ENCODE assay signal across 1 cellular context in genomic region chr1:153967109-153967999, GRCh38.
TF ChIP-seq lines count a peak whose summit lies in the region.

Gene CREB3L4, plus strand, starts transcription at chr1:153967902. Its CDS starts 624 bp downstream, at chr1:153968526.

TF ChIP-seq in GM12878, 131 proteins besides CTCF, POLR2A, EP300 and RAD21 (continued from another document and continues in another):
- TF ChIP-seq NFXL1 (IDR thresholded peaks at IDR 0.05; ENCODE audit: borderline replicate concordance) (no peak), MTA3 (IDR thresholded peaks at IDR 0.05; ENCODE audit: borderline replicate concordance, low read length) (no peak), RB1 (IDR thresholded peaks at IDR 0.05; ENCODE audit: borderline replicate concordance) (0 out of 2 replicates have a peak, but pooled peaks have one; percentile 57), ZZZ3 (IDR thresholded peaks at IDR 0.05; ENCODE audit: control insufficient read depth, insufficient read length, low read depth) (no peak), SIX5 (IDR thresholded peaks at IDR 0.05; ENCODE audit: low read depth, low read length, severe bottlenecking) (no peak), BCLAF1 (IDR thresholded peaks at IDR 0.05) (no peak), REST (IDR thresholded peaks at IDR 0.05; ENCODE audit: low read depth, low read length) (no peak), SMC3 (IDR thresholded peaks at IDR 0.05; ENCODE audit: borderline replicate concordance, low read length) (no peak), ZNF274 (IDR thresholded peaks at IDR 0.05; ENCODE audit: insufficient read depth, insufficient read length) (no peak), EED (IDR thresholded peaks at IDR 0.05; ENCODE audit: low read depth) (peak; percentile 66), CREM (IDR thresholded peaks at IDR 0.05; ENCODE audit: low read depth) (peak; percentile 33; the same call in 1 of the 2 replicates), SKIL (IDR thresholded peaks at IDR 0.05; ENCODE audit: low read depth, poor library complexity, severe bottlenecking) (peak; percentile 65), IRF5 (IDR thresholded peaks at IDR 0.05; ENCODE audit: borderline replicate concordance) (0 out of 2 replicates have a peak, but pooled peaks have one; percentile 5), MAX (IDR thresholded peaks at IDR 0.05; ENCODE audit: low read depth, low read length) (peak; percentile 60), JUNB (IDR thresholded peaks at IDR 0.05) (no peak), FOS (IDR thresholded peaks at IDR 0.05; ENCODE audit: borderline replicate concordance, extremely low read depth, insufficient read length) (peak; percentile 85), LARP7 (IDR thresholded peaks at IDR 0.05) (peak; percentile 60; the same call in 1 of the 2 replicates), MYC (IDR thresholded peaks at IDR 0.05; ENCODE audit: insufficient read depth, insufficient read length, insufficient replicate concordance, low read length, severe bottlenecking) (peak; percentile 68), NBN (IDR thresholded peaks at IDR 0.05) (peak; percentile 98), E2F8 (IDR thresholded peaks at IDR 0.05; ENCODE audit: low read depth, partially characterized antibody) (peak; percentile 29), SMARCA5 (IDR thresholded peaks at IDR 0.05) (peak; percentile 59; the same call in 1 of the 2 replicates), BCL11A (IDR thresholded peaks at IDR 0.05; ENCODE audit: low read depth, low read length) (no peak), MLLT1 (IDR thresholded peaks at IDR 0.05) (peak; percentile 84), HDAC2 (IDR thresholded peaks at IDR 0.05) (no peak), NRF1 (conservative IDR thresholded peaks at IDR 0.05; ENCODE audit: low read depth, low read length) (no peak), CBFB (IDR thresholded peaks at IDR 0.05; ENCODE audit: low read depth) (peak; percentile 67; the same call in 1 of the 2 replicates), TARDBP (IDR thresholded peaks at IDR 0.05; ENCODE audit: borderline replicate concordance) (no peak), CUX1 (IDR thresholded peaks at IDR 0.05; ENCODE audit: insufficient replicate concordance, low read depth, low read length) (no peak), ESRRA (IDR thresholded peaks at IDR 0.05; ENCODE audit: low read length) (0 out of 2 replicates have a peak, but pooled peaks have one; percentile 33), GATAD2B (conservative IDR thresholded peaks at IDR 0.05; ENCODE audit: low read depth) (peak; percentile 92; the same call in 1 of the 2 replicates), HDAC6 (IDR thresholded peaks at IDR 0.05; ENCODE audit: unreplicated experiment) (no peak), KAT2A (conservative IDR thresholded peaks at IDR 0.05; ENCODE audit: control insufficient read depth, low read depth, low read length) (no peak), FOXK2 (IDR thresholded peaks at IDR 0.05) (peak; percentile 87), BCL3 (IDR thresholded peaks at IDR 0.05; ENCODE audit: borderline replicate concordance, insufficient read depth, low read depth, low read length, poor library complexity, severe bottlenecking) (no peak)
